ENCODE assay signal across 16 cellular contexts in the genomic region with DNA sequence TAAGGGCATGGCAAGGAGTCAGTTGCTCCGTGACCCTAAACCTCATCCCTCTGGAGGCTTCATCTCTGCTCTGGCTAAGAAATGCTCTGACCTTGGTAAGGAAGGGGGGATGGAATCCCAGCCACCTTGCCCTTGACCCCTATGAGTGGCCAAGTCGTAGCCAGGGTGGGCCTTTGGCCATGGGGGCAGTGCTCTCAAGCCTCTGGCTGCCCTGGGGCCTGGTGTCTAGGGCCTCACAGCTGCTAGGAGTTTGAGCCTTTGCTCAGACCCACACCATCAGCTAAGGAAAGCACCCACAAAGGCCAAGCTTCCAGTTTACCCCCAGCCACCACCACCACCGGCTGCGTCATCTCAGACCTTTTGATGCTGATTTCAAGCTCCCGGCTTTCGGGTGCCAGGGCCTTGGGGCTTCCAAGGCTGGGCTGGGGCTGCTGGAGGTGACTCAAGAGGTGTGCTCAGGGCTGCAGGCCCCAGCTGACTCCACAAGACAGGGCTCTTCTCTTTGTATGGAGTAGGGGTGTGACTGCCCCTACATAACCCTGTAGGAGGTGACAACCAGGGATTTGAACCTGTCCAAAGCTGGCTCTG. TPM values are rescaled to one million over a fixed set of nuclear protein-coding genes. Genes with fewer than 3 reads are reported as not detected.
A peak's percentile ranks its signal among the peaks of the same experiment; 100 is the strongest.
DNase-seq lines count a peak whose midpoint lies in the region; ATAC-seq and TF ChIP-seq lines count a peak whose summit lies in the region.
"Had no signal": no experiment of that assay in that cellular context is flagged by ENCODE, and none has a peak within 500 bp of the region (broad histone marks: within the 10 kb centered on the region; RNA-seq: fewer than 3 reads in every experiment).

No MANE protein-coding gene starts in this region.

- H3K9me3 ChIP-seq in psoas muscle = no peaks in the 10 kb centered on the region
- no peaks in the 10 kb centered on the region for H3K9me3 ChIP-seq in right lobe of liver

- H3K27me3 Mint-ChIP-seq in activated T-helper 17 cell treated with anti-CD3 and anti-CD28 coated beads, Interleukin-2, amount 50 U/mL, for 72 hours = no peaks in the 10 kb centered on the region
- H3K27me3 Mint-ChIP-seq: brain had no signal

- H3K27me3 ChIP-seq in psoas muscle (ENCODE audit: insufficient read depth in 3 of 3, low read length in 2 of 3) (no peaks in the 10 kb centered on the region), right lobe of liver (no peaks in the 10 kb centered on the region)

- no peak for TF ChIP-seq POLR2A in right lobe of liver (IDR thresholded peaks at IDR 0.05)

- peaks cover 40% of the 10 kb centered on the region for H3K4me1 ChIP-seq in psoas muscle
- no peaks in the 10 kb centered on the region for H3K4me1 ChIP-seq in right lobe of liver

- ATAC-seq in activated T-helper 17 cell treated with anti-CD3 and anti-CD28 coated beads, Interleukin-2, amount 50 U/mL, for 72 hours (replicated peaks) = peak; percentile 18
- ATAC-seq in psoas muscle = peak in 3 of 4 donors; percentile 4 to 22 (median 5)
- ATAC-seq in right lobe of liver = no peak
- ATAC-seq in HG02840 (IDR thresholded peaks at IDR 0.05; ENCODE audit: low FRiP score, unreplicated experiment) = no peak
- ATAC-seq: Panc1 had no signal

- peak; percentile 46 for DNase-seq in stimulated activated CD4-positive, alpha-beta T cell treated with anti-CD3 and anti-CD28 coated beads, Interleukin-15, amount 100 ng/mL, for 24 hours
- DNase-seq in stimulated activated CD4-positive, alpha-beta T cell treated with anti-CD3 and anti-CD28 coated beads, Interleukin-4, amount 100 ng/mL, for 4 hours = no peak
- DNase-seq in psoas muscle (no peak), right lobe of liver (no peak), NCI-H146 treated with DMSO at 0.1 percent for 48 hours (lab: John Stamatoyannopoulos, UW; ENCODE audit: unreplicated experiment) (no peak)
- DNase-seq: hypothalamus, kidney glomerular epithelial cell, NCI-H526 treated with DMSO at 0.1 percent for 48 hours, occipital lobe, spleen had no signal

- TF ChIP-seq CTCF in psoas muscle (IDR thresholded peaks at IDR 0.05) (no peak), right lobe of liver (IDR thresholded peaks at IDR 0.05) (no peak)

- H3K27ac ChIP-seq in psoas muscle (peak overlapping the region; percentile 98), right lobe of liver (no peak overlapping the region)
- H3K27ac ChIP-seq: BLaER1, VCaP had no signal

- intact Hi-C loops in psoas muscle (cut with DNase I) (no loop called here), right lobe of liver (cut with DNase I) (no loop called here)

- peak overlapping the region; percentile 83 for H3K4me3 ChIP-seq in psoas muscle
- H3K4me3 ChIP-seq in right lobe of liver = no peak overlapping the region
- H3K4me3 ChIP-seq: BLaER1, spleen had no signal

- peaks cover 52% of the 10 kb centered on the region for H3K4me1 Mint-ChIP-seq in activated T-helper 17 cell treated with anti-CD3 and anti-CD28 coated beads, Interleukin-2, amount 50 U/mL, for 72 hours

- peak overlapping the region; percentile 87 for H3K4me3 Mint-ChIP-seq in activated T-helper 17 cell treated with anti-CD3 and anti-CD28 coated beads, Interleukin-2, amount 50 U/mL, for 72 hours
- H3K4me3 Mint-ChIP-seq: brain had no signal

- H3K36me3 ChIP-seq in psoas muscle (ENCODE audit: insufficient read depth in 1 of 2, low read depth in 1 of 2) (peaks cover 0 to 40% of the 10 kb centered on the region in 2 donors), right lobe of liver (no peaks in the 10 kb centered on the region)
- H3K36me3 ChIP-seq: BLaER1, spleen had no signal

- WGBS in psoas muscle, 3 donors = 24 to 40% (median 29%) methylated on average over 4 to 6 of the region's 6 CpGs
- WGBS in right lobe of liver (ENCODE audit: insufficient coverage, low coverage, low lambda C conversion rate, missing lambda C conversion rate) = no CpG with 5 or more reads among the region's 6 CpGs

- peak overlapping the region; percentile 95 for H3K27ac Mint-ChIP-seq in activated T-helper 17 cell treated with anti-CD3 and anti-CD28 coated beads, Interleukin-2, amount 50 U/mL, for 72 hours

- peaks cover 23% of the 10 kb centered on the region for H3K36me3 Mint-ChIP-seq in activated T-helper 17 cell treated with anti-CD3 and anti-CD28 coated beads, Interleukin-2, amount 50 U/mL, for 72 hours (ENCODE audit: low read depth)
- H3K36me3 Mint-ChIP-seq: brain had no signal

- H3K9me3 Mint-ChIP-seq in activated T-helper 17 cell treated with anti-CD3 and anti-CD28 coated beads, Interleukin-2, amount 50 U/mL, for 72 hours = no peaks in the 10 kb centered on the region
- H3K9me3 Mint-ChIP-seq: brain had no signal

RNA-seq across cellular contexts. Expression of gene ASB2, which starts 3.7 kb away (rescaled TPM):
- 10 to 100 TPM; 48.5 to 68.7 TPM for total RNA-seq in activated T-helper 17 cell treated with anti-CD3 and anti-CD28 coated beads, Interleukin-2, amount 50 U/mL, for 72 hours
- total RNA-seq in psoas muscle = 100 to 1,000 TPM; 148 to 443 (median 252) TPM
- polyA plus RNA-seq in psoas muscle = 100 to 1,000 TPM in 2 of 3 donors, 10 to 100 TPM in 1; 41.2 to 460 (median 217) TPM
- under 1 TPM; 0.20 to 0.59 (median 0.28) TPM for total RNA-seq in right lobe of liver
- total RNA-seq: occipital lobe had no signal

RNA-seq across cellular contexts. Expression of gene CCDC197, which starts 24.4 kb away (rescaled TPM):
- under 1 TPM in 1 of 2 donors, not detected in 1; 0.37 TPM for total RNA-seq in activated T-helper 17 cell treated with anti-CD3 and anti-CD28 coated beads, Interleukin-2, amount 50 U/mL, for 72 hours
- total RNA-seq in psoas muscle (1 to 10 TPM in 3 of 4 donors, under 1 TPM in 1; 0.71 to 3.9 (median 2.2) TPM), right lobe of liver (not detected)
- under 1 TPM; 0.04 to 0.69 (median 0.61) TPM for polyA plus RNA-seq in psoas muscle
- total RNA-seq: occipital lobe, spleen had no signal
- polyA plus RNA-seq: spleen had no signal

RNA-seq across cellular contexts. Expression of gene FAM181A, which starts 45.6 kb away (rescaled TPM):
- total RNA-seq in activated T-helper 17 cell treated with anti-CD3 and anti-CD28 coated beads, Interleukin-2, amount 50 U/mL, for 72 hours = not detected
- not detected for total RNA-seq in psoas muscle
- polyA plus RNA-seq in psoas muscle = under 1 TPM in 2 of 3 donors, not detected in 1; 0.14 to 0.32 TPM
- not detected for total RNA-seq in right lobe of liver
- total RNA-seq: spleen had no signal
- polyA plus RNA-seq: spleen had no signal

RNA-seq across cellular contexts. Expression of gene OTUB2, which starts 53.4 kb away (rescaled TPM):
- total RNA-seq in activated T-helper 17 cell treated with anti-CD3 and anti-CD28 coated beads, Interleukin-2, amount 50 U/mL, for 72 hours = 10 to 100 TPM in 1 of 2 donors, 1 to 10 TPM in 1; 6.3 to 11.0 TPM
- total RNA-seq in psoas muscle (under 1 TPM; 0.06 to 0.15 (median 0.10) TPM), right lobe of liver (1 to 10 TPM in 2 of 6 experiments, under 1 TPM in 4; 0.59 to 3.7 (median 0.85) TPM)
- polyA plus RNA-seq in psoas muscle = under 1 TPM; 0.04 to 0.96 (median 0.09) TPM

Comparison
In these comparisons a context has a peak if more than half of its experiments do, and no peak if none do; other contexts are left out.
1. ATAC-seq: peak in activated T-helper 17 cell treated with anti-CD3 and anti-CD28 coated beads, Interleukin-2, amount 50 U/mL, for 72 hours (single experiment) and psoas muscle (3 of 4); none in right lobe of liver (0 of 4) and HG02840 (single experiment).
2. RNA of gene ASB2, which starts 3.7 kb away (total RNA-seq): 148 to 443 TPM in psoas muscle and 48.5 to 68.7 TPM in activated T-helper 17 cell treated with anti-CD3 and anti-CD28 coated beads, Interleukin-2, amount 50 U/mL, for 72 hours; 0.20 to 0.59 TPM in right lobe of liver; every median in the first group is over 10 times any median in the second.